23 cellular contexts compared by ENCODE assay signal in the genomic region with DNA sequence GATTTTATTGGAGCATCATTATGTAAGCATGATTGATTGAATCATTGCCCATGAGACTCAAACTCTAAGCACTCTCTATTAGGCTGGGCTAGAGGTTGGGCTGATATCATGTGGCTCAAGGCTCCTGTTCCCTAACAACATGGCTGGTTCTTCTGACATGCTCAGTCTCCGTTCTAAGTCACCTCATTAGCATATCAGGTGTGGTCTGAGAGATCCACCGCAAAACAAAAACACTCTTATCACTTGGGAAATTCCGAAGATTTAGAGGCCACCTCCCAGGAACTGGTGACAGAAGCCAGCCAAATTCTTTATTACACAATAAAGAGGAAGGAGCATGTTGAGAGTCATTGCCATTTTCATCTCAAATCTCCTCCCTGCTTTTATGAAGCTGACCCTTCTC.
"Had no signal": no experiment of that assay in that cellular context is flagged by ENCODE, and none has a peak within 500 bp of the region (broad histone marks: within the 10 kb centered on the region; RNA-seq: fewer than 3 reads in every experiment).

No MANE protein-coding gene starts in this region.

- H3K27me3 ChIP-seq: dorsolateral prefrontal cortex, esophagus muscularis mucosa, hepatocyte, right lobe of liver, testis, tibial nerve, upper lobe of right lung had no signal

- H3K4me2 ChIP-seq: hepatocyte had no signal

- H2AFZ ChIP-seq: hepatocyte, parathyroid adenoma had no signal

- H3K27ac ChIP-seq: dorsolateral prefrontal cortex, epithelial cell of prostate, esophagus muscularis mucosa, hepatocyte, left ventricle myocardium inferior, parathyroid adenoma, prostate gland, right lobe of liver, testis, tibial nerve, upper lobe of right lung had no signal

- DNase-seq: cortex of kidney; dorsolateral prefrontal cortex; effector memory CD4-positive, alpha-beta T cell; foreskin fibroblast; kidney; left cardiac atrium; left ventricle myocardium inferior; mesenchymal stem cell; naive thymus-derived CD4-positive, alpha-beta T cell; nephron progenitor cell; right lobe of liver; stimulated activated CD4-positive, alpha-beta T cell treated with anti-CD3 and anti-CD28 coated beads, Interleukin-15, amount 100 ng/mL, for 24 hours; stimulated activated CD4-positive, alpha-beta T cell treated with anti-CD3 and anti-CD28 coated beads, Interleukin-1b, Interleukin-23, amount 100 ng/mL, for 48 hours; stimulated activated CD4-positive, alpha-beta T cell treated with anti-CD3 and anti-CD28 coated beads, Interleukin-4, amount 100 ng/mL, for 24 hours; testis; upper lobe of right lung had no signal

- H3K4me3 ChIP-seq: dorsolateral prefrontal cortex, esophagus muscularis mucosa, hepatocyte, left ventricle myocardium inferior, lung, prostate gland, right lobe of liver, testis, tibial nerve, upper lobe of right lung had no signal

- H3K79me2 ChIP-seq: hepatocyte, parathyroid adenoma had no signal

- H3K36me3 ChIP-seq: esophagus muscularis mucosa, left ventricle myocardium inferior, prostate gland, right lobe of liver, tibial nerve, upper lobe of right lung had no signal

- H3K4me1 ChIP-seq: left ventricle myocardium inferior, parathyroid adenoma, prostate gland, right lobe of liver, testis, tibial nerve, upper lobe of right lung had no signal

- H3K9me3 ChIP-seq: esophagus muscularis mucosa, left ventricle myocardium inferior, prostate gland, right lobe of liver, testis, upper lobe of right lung had no signal

- H3K9ac ChIP-seq: parathyroid adenoma had no signal
